ENCODE assay signal across 14 cellular contexts in genomic region chr16:70665113-70665694, GRCh38. TPM values are rescaled to one million over a fixed set of nuclear protein-coding genes. Genes with fewer than 3 reads are reported as not detected.
"Had no signal": no experiment of that assay in that cellular context is flagged by ENCODE, and none has a peak within 500 bp of the region (broad histone marks: within the 10 kb centered on the region; RNA-seq: fewer than 3 reads in every experiment).

No MANE protein-coding gene starts in this region.

- H3K4me3 Mint-ChIP-seq: activated naive CD4-positive, alpha-beta T cell treated with anti-CD3 and anti-CD28 coated beads for 36 hours; activated naive CD8-positive, alpha-beta T cell treated with anti-CD3 and anti-CD28 coated beads, Interleukin-2, amount 50 U/mL, for 24 hours; activated T-helper 17 cell treated with anti-CD3 and anti-CD28 coated beads, Interleukin-2, amount 50 U/mL, for 72 hours; endodermal cell had no signal

- DNase-seq: activated CD4-positive, alpha-beta T cell treated with anti-CD3 and anti-CD28 coated beads, Interleukin-2, amount 50 U/mL, for 1 hour; activated CD8-positive, alpha-beta memory T cell treated with anti-CD3 and anti-CD28 coated beads for 24 hours; activated naive CD4-positive, alpha-beta T cell treated with anti-CD3 and anti-CD28 coated beads for 36 hours; activated naive CD8-positive, alpha-beta T cell treated with anti-CD3 and anti-CD28 coated beads, Interleukin-2, amount 50 U/mL, for 24 hours; cerebellar nuclear complex; erythroblast; left ventricle myocardium superior; stimulated activated CD4-positive, alpha-beta T cell treated with anti-CD3 and anti-CD28 coated beads, Interleukin-1b, Interleukin-23, amount 100 ng/mL, for 48 hours; stomach; testis had no signal

- H3K9me3 ChIP-seq: ascending aorta, breast epithelium, stomach, testis had no signal

- H3K27ac Mint-ChIP-seq: activated naive CD4-positive, alpha-beta T cell treated with anti-CD3 and anti-CD28 coated beads for 36 hours; activated naive CD8-positive, alpha-beta T cell treated with anti-CD3 and anti-CD28 coated beads, Interleukin-2, amount 50 U/mL, for 24 hours; activated T-helper 17 cell treated with anti-CD3 and anti-CD28 coated beads, Interleukin-2, amount 50 U/mL, for 72 hours; endodermal cell had no signal

- H3K4me1 Mint-ChIP-seq: activated naive CD8-positive, alpha-beta T cell treated with anti-CD3 and anti-CD28 coated beads, Interleukin-2, amount 50 U/mL, for 24 hours; activated T-helper 17 cell treated with anti-CD3 and anti-CD28 coated beads, Interleukin-2, amount 50 U/mL, for 72 hours; endodermal cell had no signal

- H3K27me3 ChIP-seq: ascending aorta, breast epithelium, stomach, testis had no signal

- H3K4me3 ChIP-seq: ascending aorta, breast epithelium, stomach, testis had no signal

- ATAC-seq: activated naive CD8-positive, alpha-beta T cell treated with anti-CD3 and anti-CD28 coated beads, Interleukin-2, amount 50 U/mL, for 24 hours; activated T-helper 17 cell treated with anti-CD3 and anti-CD28 coated beads, Interleukin-2, amount 50 U/mL, for 72 hours had no signal

- H3K27ac ChIP-seq: ascending aorta, breast epithelium, stomach, testis had no signal

- H3K9me3 Mint-ChIP-seq: activated naive CD8-positive, alpha-beta T cell treated with anti-CD3 and anti-CD28 coated beads, Interleukin-2, amount 50 U/mL, for 24 hours; activated T-helper 17 cell treated with anti-CD3 and anti-CD28 coated beads, Interleukin-2, amount 50 U/mL, for 72 hours had no signal

- H3K27me3 Mint-ChIP-seq: activated naive CD8-positive, alpha-beta T cell treated with anti-CD3 and anti-CD28 coated beads, Interleukin-2, amount 50 U/mL, for 24 hours; activated T-helper 17 cell treated with anti-CD3 and anti-CD28 coated beads, Interleukin-2, amount 50 U/mL, for 72 hours had no signal

RNA-seq across cellular contexts. Expression of gene IL34, which starts 18.8 kb away (rescaled TPM):
- total RNA-seq: activated naive CD4-positive, alpha-beta T cell treated with anti-CD3 and anti-CD28 coated beads for 36 hours; activated T-helper 17 cell treated with anti-CD3 and anti-CD28 coated beads, Interleukin-2, amount 50 U/mL, for 72 hours had no signal
